35 cellular contexts compared by ENCODE assay signal in genomic region chr6:147925826-147926225, GRCh38.
"Had no signal": no experiment of that assay in that cellular context is flagged by ENCODE, and none has a peak within 500 bp of the region (broad histone marks: within the 10 kb centered on the region; RNA-seq: fewer than 3 reads in every experiment).

No MANE protein-coding gene starts in this region.

- H3K4me3 ChIP-seq: MG63 had no signal

- H3K27me3 ChIP-seq: MG63 had no signal

- H3K36me3 ChIP-seq: MG63 had no signal

- DNase-seq: Karpas-422, Kasumi-1, MG63, MM.1S, MV-4-11, NCI-H1048, NCI-H1092, NCI-H1092 treated with DMSO at 0.1 percent for 48 hours, NCI-H1105, NCI-H1105 treated with DMSO at 0.1 percent for 48 hours, NCI-H1417, NCI-H1417 treated with DMSO at 0.1 percent for 48 hours, NCI-H1436, NCI-H1436 treated with DMSO at 0.1 percent for 48 hours, NCI-H146, NCI-H1694, NCI-H1694 treated with DMSO at 0.1 percent for 48 hours, NCI-H187, NCI-H187 treated with DMSO at 0.1 percent for 48 hours, NCI-H1930, NCI-H2029, NCI-H2029 treated with DMSO at 0.1 percent for 48 hours, NCI-H2081, NCI-H2081 treated with DMSO at 0.1 percent for 48 hours, NCI-H2107, NCI-H2171, NCI-H2171 treated with DMSO at 0.1 percent for 48 hours, NCI-H2227 treated with DMSO at 0.1 percent for 48 hours, NCI-H226, NCI-H345, NCI-H446, NCI-H446 treated with DMSO at 0.1 percent for 48 hours, NCI-H510A, NCI-H510A treated with DMSO at 0.1 percent for 48 hours, NCI-H524 had no signal
